ENCODE assay signal across 16 cellular contexts in the genomic region with DNA sequence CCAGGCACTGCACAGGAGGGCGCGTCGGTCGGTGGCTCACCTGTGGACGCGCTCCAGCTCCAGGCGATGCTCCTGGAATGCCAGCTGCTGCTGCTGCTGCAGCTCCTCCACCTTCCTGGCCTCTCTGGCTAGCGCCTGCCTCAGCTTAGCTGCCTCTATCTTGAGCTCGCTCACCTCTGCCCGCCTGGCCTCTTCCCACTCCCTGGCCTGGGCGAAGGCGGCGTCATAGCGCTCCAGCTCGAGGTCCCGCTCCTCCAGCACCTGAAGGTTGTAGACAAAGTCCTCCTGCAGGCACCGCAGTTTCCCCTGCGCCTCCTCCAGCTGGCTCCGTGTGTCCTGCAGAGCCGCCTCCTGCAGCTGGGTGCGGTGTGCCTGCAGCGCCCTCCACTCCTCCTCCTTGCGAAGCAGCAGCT. TPM values are rescaled to one million over a fixed set of nuclear protein-coding genes. Genes with fewer than 3 reads are reported as not detected.
DNase-seq lines count a peak whose midpoint lies in the region; ATAC-seq and TF ChIP-seq lines count a peak whose summit lies in the region.
"Had no signal": no experiment of that assay in that cellular context is flagged by ENCODE, and none has a peak within 500 bp of the region (broad histone marks: within the 10 kb centered on the region; RNA-seq: fewer than 3 reads in every experiment).

No MANE protein-coding gene starts in this region.

- no peak for ATAC-seq in activated CD4-positive, alpha-beta T cell treated with anti-CD3 and anti-CD28 coated beads for 36 hours
- ATAC-seq in Panc1 = no peak
- ATAC-seq: left lung had no signal

- H3K79me2 ChIP-seq in hepatocyte = no peaks in the 10 kb centered on the region

- peaks cover 18% of the 10 kb centered on the region for H3K36me3 Mint-ChIP-seq in activated CD4-positive, alpha-beta T cell treated with anti-CD3 and anti-CD28 coated beads for 36 hours (ENCODE audit: low read depth)

- no peak overlapping the region for H3K4me3 ChIP-seq in Panc1 (ENCODE audit: low read depth in 2 of 2, low read length in 2 of 2)
- H3K4me3 ChIP-seq in hepatocyte = no peak overlapping the region
- H3K4me3 ChIP-seq: breast epithelium, left lung, MG63, thoracic aorta had no signal

- no peak overlapping the region for H3K4me3 Mint-ChIP-seq in activated CD4-positive, alpha-beta T cell treated with anti-CD3 and anti-CD28 coated beads for 36 hours

- no peak overlapping the region for H3K4me2 ChIP-seq in hepatocyte

- no peaks in the 10 kb centered on the region for H3K9me3 Mint-ChIP-seq in activated CD4-positive, alpha-beta T cell treated with anti-CD3 and anti-CD28 coated beads for 36 hours (ENCODE audit: low read depth)

- TF ChIP-seq CTCF in Panc1 (IDR thresholded peaks at IDR 0.05) (no peak), hepatocyte (IDR thresholded peaks at IDR 0.05; ENCODE audit: poor library complexity) (no peak)

- H3K4me1 Mint-ChIP-seq in activated CD4-positive, alpha-beta T cell treated with anti-CD3 and anti-CD28 coated beads for 36 hours = peaks cover 66% of the 10 kb centered on the region

- CTCF ChIA-PET in activated CD4-positive, alpha-beta T cell treated with anti-CD3 and anti-CD28 coated beads for 36 hours (lab: Charles Lee) = interaction anchor here (0.6 to 1.5 kb wide), 4 partner anchors 10 to 109 kb away, joined by 3 to 5 read pairs (median 4); a partner anchor contains a TSS
- CTCF ChIA-PET in Panc1 (lab: Charles Lee) = no interaction called here

- POLR2A ChIA-PET in activated CD4-positive, alpha-beta T cell treated with anti-CD3 and anti-CD28 coated beads for 36 hours (lab: Charles Lee) = no interaction called here
- POLR2A ChIA-PET in Panc1 (lab: Charles Lee) = interaction anchor here (0.6 kb wide), 1 partner anchor 14 kb away, joined by 3 read pairs; no protein-coding TSS in a partner anchor

- in situ Hi-C loops in Panc1 (cut with HindIII; ENCODE audit: low pct_unique_long_range_greater_than_20kb, low sequenced_read_pairs) = no loop called here

- no peak overlapping the region for H2AFZ ChIP-seq in hepatocyte

- H3K36me3 ChIP-seq in Panc1 (ENCODE audit: control insufficient read depth, insufficient read depth, low read length) (no peaks in the 10 kb centered on the region), hepatocyte (replicated peaks; ENCODE audit: insufficient read depth, low read depth) (no peaks in the 10 kb centered on the region)
- H3K36me3 ChIP-seq: breast epithelium had no signal

- H4K20me1 ChIP-seq in hepatocyte (ENCODE audit: insufficient read depth, poor library complexity, severe bottlenecking) = no peaks in the 10 kb centered on the region

- no peaks in the 10 kb centered on the region for H3K9me3 ChIP-seq in Panc1 (ENCODE audit: control insufficient read depth, insufficient read depth, low read depth, low read length)
- no peaks in the 10 kb centered on the region for H3K9me3 ChIP-seq in hepatocyte (ENCODE audit: low read depth)
- H3K9me3 ChIP-seq: breast epithelium, left lung, MG63, thoracic aorta had no signal

- BruUV-seq in Panc1 (replicated peaks; lab: Mats Ljungman, UMichigan) = no TSS peak

- DNase-seq in activated CD4-positive, alpha-beta T cell treated with anti-CD3 and anti-CD28 coated beads for 36 hours = peak; percentile 41
- no peak for DNase-seq in activated CD4-positive, alpha-beta T cell treated with anti-CD3 and anti-CD28 coated beads, Interleukin-2, amount 50 U/mL, for 4 hours
- DNase-seq in COLO668 (lab: John Stamatoyannopoulos, UW; ENCODE audit: unreplicated experiment) (peak; percentile 7), Panc1 (ENCODE audit: low read depth, low spot score) (no peak), left kidney (ENCODE audit: low read depth, low spot score) (peak; percentile 65), hepatocyte (ENCODE audit: low spot score) (no peak), EL (no peak), amygdala (lab: John Stamatoyannopoulos, UW) (no peak)
- DNase-seq: activated CD4-positive, CD25-positive, alpha-beta regulatory T cell treated with anti-CD3 and anti-CD28 coated beads, Interleukin-2, amount 50 U/mL, for 72 hours; hippocampal formation; left lung; MG63; NCI-H1930; SW 1271 had no signal

- no peaks in the 10 kb centered on the region for H3K27me3 Mint-ChIP-seq in activated CD4-positive, alpha-beta T cell treated with anti-CD3 and anti-CD28 coated beads for 36 hours

- intact Hi-C loops in activated CD4-positive, alpha-beta T cell treated with anti-CD3 and anti-CD28 coated beads for 36 hours (cut with DNase I, micrococcal nuclease) = loop anchor here in 1 of 2 experiments (5.0 kb wide), 1 partner anchor 94 kb away; no protein-coding TSS in a partner anchor
- intact Hi-C loops in Panc1 (cut with micrococcal nuclease; ENCODE audit: unreplicated experiment) = no loop called here

- H3K27me3 ChIP-seq in Panc1 (ENCODE audit: control insufficient read depth, insufficient read depth, low read length) (no peaks in the 10 kb centered on the region), hepatocyte (no peaks in the 10 kb centered on the region)
- H3K27me3 ChIP-seq: breast epithelium, left lung, MG63 had no signal

- H3K4me1 ChIP-seq in Panc1 (ENCODE audit: control insufficient read depth, insufficient read depth, low read length) (peaks cover 35% of the 10 kb centered on the region), hepatocyte (ENCODE audit: insufficient read depth) (peaks cover 8% of the 10 kb centered on the region)

- H3K27ac Mint-ChIP-seq in activated CD4-positive, alpha-beta T cell treated with anti-CD3 and anti-CD28 coated beads for 36 hours = peak overlapping the region; percentile 17

- 93% methylated on average over 23 of the region's 23 CpGs for WGBS in hepatocyte (ENCODE audit: low lambda C conversion rate, missing lambda C conversion rate)

- H3K27ac ChIP-seq in Panc1 (ENCODE audit: low read length) = 0 out of 2 replicates have a peak overlapping the region, but pooled peaks have one; percentile 7
- H3K27ac ChIP-seq in hepatocyte = no peak overlapping the region
- H3K27ac ChIP-seq: breast epithelium, left lung, thoracic aorta had no signal

- no peaks in the 10 kb centered on the region for H3K9me2 ChIP-seq in hepatocyte (replicated peaks; ENCODE audit: insufficient read depth)

RNA-seq across cellular contexts. Expression of a gene that starts 11.1 kb away (rescaled TPM):
- total RNA-seq in activated CD4-positive, alpha-beta T cell treated with anti-CD3 and anti-CD28 coated beads for 36 hours = 10 to 100 TPM; 41.6 to 43.8 TPM
- total RNA-seq in Panc1 (2021; ENCODE audit: unreplicated experiment) (63.6 TPM), hepatocyte (10.0 and 15.7 TPM in 2 replicates)
- 59.2 TPM for polyA plus RNA-seq in Panc1 (2012; ENCODE audit: insufficient read length)
- polyA plus RNA-seq in hepatocyte = 29.8 and 49.5 TPM in 2 replicates

RNA-seq across cellular contexts. Expression of a gene that starts 27.3 kb away (rescaled TPM):
- total RNA-seq in activated CD4-positive, alpha-beta T cell treated with anti-CD3 and anti-CD28 coated beads for 36 hours = 100 to 1,000 TPM in 1 of 2 experiments, 10 to 100 TPM in 1; 93.2 to 157 TPM
- total RNA-seq in Panc1 (2021; ENCODE audit: unreplicated experiment) (581 TPM), hepatocyte (240 and 290 TPM in 2 replicates)
- 1,387 TPM for polyA plus RNA-seq in Panc1 (2012; ENCODE audit: insufficient read length)
- polyA plus RNA-seq in hepatocyte = 114 and 125 TPM in 2 replicates

Comparison
In these comparisons a context has a peak if more than half of its experiments do, and no peak if none do; other contexts are left out.
1. DNase-seq: peak in activated CD4-positive, alpha-beta T cell treated with anti-CD3 and anti-CD28 coated beads for 36 hours (single experiment), COLO668 (single experiment) and left kidney (single experiment); none in activated CD4-positive, alpha-beta T cell treated with anti-CD3 and anti-CD28 coated beads, Interleukin-2, amount 50 U/mL, for 4 hours (0 of 2), Panc1 (single experiment), hepatocyte (single experiment), EL (single experiment) and amygdala (0 of 56).